ENCODE assay signal across 16 cellular contexts in genomic region chr6:143128346-143129015, GRCh38.
A peak's percentile ranks its signal among the peaks of the same experiment; 100 is the strongest.
DNase-seq lines count a peak whose midpoint lies in the region; ATAC-seq and TF ChIP-seq lines count a peak whose summit lies in the region.
"Had no signal": no experiment of that assay in that cellular context is flagged by ENCODE, and none has a peak within 500 bp of the region (broad histone marks: within the 10 kb centered on the region; RNA-seq: fewer than 3 reads in every experiment).

No MANE protein-coding gene starts in this region.

- no peak overlapping the region for H3K27ac ChIP-seq in hepatocyte

- peaks cover 10% of the 10 kb centered on the region for H3K36me3 Mint-ChIP-seq in chondrocyte (ENCODE audit: low read depth)
- H3K36me3 Mint-ChIP-seq in activated T-cell treated with anti-CD3 and anti-CD28 coated beads, Interleukin-2, amount 50 U/mL, for 24 hours (ENCODE audit: low read depth) = peaks cover 21% of the 10 kb centered on the region

- peak overlapping the region; percentile 55 for H3K27ac Mint-ChIP-seq in chondrocyte (ENCODE audit: unreplicated experiment)
- no peak overlapping the region for H3K27ac Mint-ChIP-seq in activated T-cell treated with anti-CD3 and anti-CD28 coated beads, Interleukin-2, amount 50 U/mL, for 24 hours
- H3K27ac Mint-ChIP-seq: CD4-positive, alpha-beta T cell had no signal

- H3K36me3 ChIP-seq in hepatocyte (replicated peaks; ENCODE audit: insufficient read depth, low read depth) = no peaks in the 10 kb centered on the region
- H3K36me3 ChIP-seq: BE2C had no signal

- peaks cover 24% of the 10 kb centered on the region for H3K4me1 Mint-ChIP-seq in chondrocyte (ENCODE audit: low read depth)
- peaks cover 7% of the 10 kb centered on the region for H3K4me1 Mint-ChIP-seq in activated T-cell treated with anti-CD3 and anti-CD28 coated beads, Interleukin-2, amount 50 U/mL, for 24 hours (ENCODE audit: low read depth)

- no peaks in the 10 kb centered on the region for H3K79me2 ChIP-seq in hepatocyte

- H3K4me1 ChIP-seq in hepatocyte (ENCODE audit: insufficient read depth) = no peaks in the 10 kb centered on the region
- H3K4me1 ChIP-seq: BE2C had no signal

- H3K27me3 ChIP-seq in hepatocyte = no peaks in the 10 kb centered on the region
- H3K27me3 ChIP-seq: BE2C had no signal

- H3K4me3 ChIP-seq in retinal pigment epithelial cell (ENCODE audit: low read length) = no peak overlapping the region
- no peak overlapping the region for H3K4me3 ChIP-seq in hepatocyte

- H3K9me2 ChIP-seq in hepatocyte (replicated peaks; ENCODE audit: insufficient read depth) = no peaks in the 10 kb centered on the region

- no peak overlapping the region for H2AFZ ChIP-seq in hepatocyte

- no peak for ATAC-seq in GM21515 (IDR thresholded peaks at IDR 0.05; ENCODE audit: unreplicated experiment)
- ATAC-seq: HepG2 had no signal

- H3K4me2 ChIP-seq in hepatocyte = no peak overlapping the region

- in situ Hi-C loops in G401 (cut with HindIII; ENCODE audit: low sequenced_read_pairs) = no loop called here

- 94% methylated on average over 2 of the region's 2 CpGs for WGBS in hepatocyte (ENCODE audit: low lambda C conversion rate, missing lambda C conversion rate)

- no peaks in the 10 kb centered on the region for H3K27me3 Mint-ChIP-seq in chondrocyte (ENCODE audit: low read depth)
- no peaks in the 10 kb centered on the region for H3K27me3 Mint-ChIP-seq in activated T-cell treated with anti-CD3 and anti-CD28 coated beads, Interleukin-2, amount 50 U/mL, for 24 hours
- H3K27me3 Mint-ChIP-seq: CD4-positive, alpha-beta T cell had no signal

- H3K9me3 ChIP-seq in hepatocyte (ENCODE audit: low read depth) = no peaks in the 10 kb centered on the region
- H3K9me3 ChIP-seq: BE2C had no signal

- DNase-seq in G401 (ENCODE audit: low spot score) = peak; percentile 93
- peak; percentile 87 to 95 for DNase-seq in NCI-H524 (lab: John Stamatoyannopoulos, UW)
- DNase-seq in chondrocyte (ENCODE audit: low spot score) = no peak
- DNase-seq in retinal pigment epithelial cell (ENCODE audit: low read depth) = peak; percentile 47
- no peak for DNase-seq in hepatocyte (ENCODE audit: low spot score)
- no peak for DNase-seq in activated T-cell treated with anti-CD3 and anti-CD28 coated beads, Interleukin-2, amount 50 U/mL, for 24 hours
- DNase-seq: BE2C; CD4-positive, alpha-beta T cell; KG1; NCI-H1436; NCI-H2029 treated with DMSO at 0.1 percent for 48 hours; NCI-H226; NCI-H748 treated with DMSO at 0.1 percent for 48 hours; T-helper 1 cell had no signal

- H3K9me3 Mint-ChIP-seq in chondrocyte (ENCODE audit: low read depth) = peaks cover 18% of the 10 kb centered on the region
- H3K9me3 Mint-ChIP-seq in activated T-cell treated with anti-CD3 and anti-CD28 coated beads, Interleukin-2, amount 50 U/mL, for 24 hours = peaks cover 17% of the 10 kb centered on the region

- TF ChIP-seq CTCF in chondrocyte (IDR thresholded peaks at IDR 0.05) (no peak), retinal pigment epithelial cell (conservative IDR thresholded peaks at IDR 0.05; ENCODE audit: low read depth, low read length) (no peak), hepatocyte (IDR thresholded peaks at IDR 0.05; ENCODE audit: poor library complexity) (no peak)

- H4K20me1 ChIP-seq in hepatocyte (ENCODE audit: insufficient read depth, poor library complexity, severe bottlenecking) = no peaks in the 10 kb centered on the region

- H3K4me3 Mint-ChIP-seq in chondrocyte (ENCODE audit: unreplicated experiment) = no peak overlapping the region
- no peak overlapping the region for H3K4me3 Mint-ChIP-seq in activated T-cell treated with anti-CD3 and anti-CD28 coated beads, Interleukin-2, amount 50 U/mL, for 24 hours
- H3K4me3 Mint-ChIP-seq: CD4-positive, alpha-beta T cell had no signal

Comparison
In these comparisons a context has a peak if more than half of its experiments do, and no peak if none do; other contexts are left out.
1. DNase-seq: peak in G401 (single experiment), NCI-H524 (2 of 2) and retinal pigment epithelial cell (single experiment); none in chondrocyte (single experiment), hepatocyte (single experiment) and activated T-cell treated with anti-CD3 and anti-CD28 coated beads, Interleukin-2, amount 50 U/mL, for 24 hours (single experiment).